ENCODE assay signal across 9 cellular contexts in genomic region chr21:41684381-41685245, GRCh38.
DNase-seq lines count a peak whose midpoint lies in the region; ATAC-seq and TF ChIP-seq lines count a peak whose summit lies in the region.
"Had no signal": no experiment of that assay in that cellular context is flagged by ENCODE, and none has a peak within 500 bp of the region (broad histone marks: within the 10 kb centered on the region; RNA-seq: fewer than 3 reads in every experiment).

No MANE protein-coding gene starts in this region.

- no peak overlapping the region for H3K14ac ChIP-seq in mesenchymal stem cell (ENCODE audit: low read length in 2 of 2)

- DNase-seq in Right ventricle myocardium inferior (ENCODE audit: missing footprints) (peak; percentile 51), Right ventricle myocardium superior (no peak), cardiac fibroblast (ENCODE audit: low read depth in 2 of 2) (peak; percentile 51 to 73), mesenchymal stem cell (peak; percentile 12), aorta (peak; percentile 29 to 70), NCI-H510A (lab: John Stamatoyannopoulos, UW) (no peak), esophagus muscularis mucosa (ENCODE audit: extremely low spot score) (no peak)
- DNase-seq in activated CD8-positive, alpha-beta T cell treated with anti-CD3 and anti-CD28 coated beads, Interleukin-2, amount 10 ng/mL, durations not matched to agents 7 days and 5 days = no peak
- DNase-seq: nephron progenitor cell had no signal

- no peak overlapping the region for H3K18ac ChIP-seq in mesenchymal stem cell (ENCODE audit: low read depth in 1 of 2, low read length in 2 of 2)

- no peak overlapping the region for H3K23ac ChIP-seq in mesenchymal stem cell (ENCODE audit: low read length in 2 of 2)

- H3K4me1 Mint-ChIP-seq in activated CD8-positive, alpha-beta T cell treated with anti-CD3 and anti-CD28 coated beads, Interleukin-2, amount 10 ng/mL, durations not matched to agents 7 days and 5 days (ENCODE audit: low read depth) = no peaks in the 10 kb centered on the region

- TF ChIP-seq EP300 in esophagus muscularis mucosa (IDR thresholded peaks at IDR 0.05) = no peak

- H3K4me2 ChIP-seq in mesenchymal stem cell (ENCODE audit: low read length, poor library complexity, severe bottlenecking) = peak overlapping the region; percentile 47

- H3K27ac Mint-ChIP-seq in activated CD8-positive, alpha-beta T cell treated with anti-CD3 and anti-CD28 coated beads, Interleukin-2, amount 10 ng/mL, durations not matched to agents 7 days and 5 days = no peak overlapping the region
- H3K27ac Mint-ChIP-seq: nephron progenitor cell had no signal

- H3K36me3 Mint-ChIP-seq in activated CD8-positive, alpha-beta T cell treated with anti-CD3 and anti-CD28 coated beads, Interleukin-2, amount 10 ng/mL, durations not matched to agents 7 days and 5 days (ENCODE audit: low read depth) = no peaks in the 10 kb centered on the region

- H2BK120ac ChIP-seq in mesenchymal stem cell (ENCODE audit: low read depth, low read length) = no peak overlapping the region

- ATAC-seq in Right ventricle myocardium inferior = no peak
- ATAC-seq in Right ventricle myocardium superior (ENCODE audit: poor library complexity) = no peak
- no peak for ATAC-seq in aorta (ENCODE audit: low FRiP score)
- no peak for ATAC-seq in activated CD8-positive, alpha-beta T cell treated with anti-CD3 and anti-CD28 coated beads, Interleukin-2, amount 10 ng/mL, durations not matched to agents 7 days and 5 days

- H3K4me1 ChIP-seq in mesenchymal stem cell (ENCODE audit: control insufficient read depth, insufficient read depth, low read depth, low read length) (peaks cover 13% of the 10 kb centered on the region), aorta (ENCODE audit: control insufficient read depth in 1 of 2, insufficient read depth in 2 of 2, low read length in 2 of 2) (no peaks in the 10 kb centered on the region), esophagus muscularis mucosa (no peaks in the 10 kb centered on the region)

- H3K4me3 ChIP-seq in cardiac fibroblast (replicated peaks in 1 of 2; ENCODE audit: low read depth in 2 of 2, low read length in 2 of 2) (no peak overlapping the region), mesenchymal stem cell (ENCODE audit: insufficient read depth in 1 of 2, low read depth in 1 of 2, low read length in 2 of 2) (peak overlapping the region in 1 of 2 experiments; percentile 47), aorta (ENCODE audit: low read length in 2 of 2) (no peak overlapping the region), esophagus muscularis mucosa (no peak overlapping the region)

- POLR2A ChIA-PET in activated CD8-positive, alpha-beta T cell treated with anti-CD3 and anti-CD28 coated beads, Interleukin-2, amount 10 ng/mL, durations not matched to agents 7 days and 5 days (lab: Charles Lee) = no interaction called here

- 57% methylated on average over 23 of the region's 26 CpGs for WGBS in mesenchymal stem cell
- 60 to 63% methylated on average over 26 of the region's 26 CpGs for WGBS in aorta, 2 donors
- WGBS in esophagus muscularis mucosa = 55% methylated on average over 26 of the region's 26 CpGs

- H2AK5ac ChIP-seq in mesenchymal stem cell (ENCODE audit: low read length, severe bottlenecking) = no peak overlapping the region

- peak overlapping the region; percentile 65 for H3K9ac ChIP-seq in mesenchymal stem cell (ENCODE audit: low read length)

- H2BK15ac ChIP-seq in mesenchymal stem cell (ENCODE audit: low read depth, poor library complexity, severe bottlenecking) = no peak overlapping the region

- no peak for TF ChIP-seq CTCF in cardiac fibroblast (IDR thresholded peaks at IDR 0.05; ENCODE audit: low read depth, low read length)
- no peak for TF ChIP-seq CTCF in esophagus muscularis mucosa (IDR thresholded peaks at IDR 0.05)

- no peaks in the 10 kb centered on the region for H3K9me3 Mint-ChIP-seq in activated CD8-positive, alpha-beta T cell treated with anti-CD3 and anti-CD28 coated beads, Interleukin-2, amount 10 ng/mL, durations not matched to agents 7 days and 5 days (ENCODE audit: insufficient read depth)

- H3K27me3 Mint-ChIP-seq in activated CD8-positive, alpha-beta T cell treated with anti-CD3 and anti-CD28 coated beads, Interleukin-2, amount 10 ng/mL, durations not matched to agents 7 days and 5 days (ENCODE audit: low read depth) = no peaks in the 10 kb centered on the region

- no peak for TF ChIP-seq POLR2A in esophagus muscularis mucosa (IDR thresholded peaks at IDR 0.05; ENCODE audit: low read depth)

- intact Hi-C loops in Right ventricle myocardium inferior (cut with DNase I) = no loop called here
- intact Hi-C loops in Right ventricle myocardium superior (cut with DNase I) = no loop called here
- intact Hi-C loops in aorta (cut with DNase I) = loop anchor here in 1 of 2 donors (5.0 kb wide), 1 partner anchor 43 kb away; no protein-coding TSS in a partner anchor
- intact Hi-C loops in esophagus muscularis mucosa (cut with DNase I) = no loop called here

- H3K36me3 ChIP-seq in mesenchymal stem cell (ENCODE audit: control insufficient read depth in 1 of 2, insufficient read depth in 2 of 2, low read depth in 1 of 2, low read length in 2 of 2) (no peaks in the 10 kb centered on the region), aorta (ENCODE audit: control insufficient read depth in 1 of 2, insufficient read depth in 2 of 2, low read length in 1 of 2) (no peaks in the 10 kb centered on the region), esophagus muscularis mucosa (no peaks in the 10 kb centered on the region)

- H3K79me1 ChIP-seq in mesenchymal stem cell (replicated peaks; ENCODE audit: low read length, poor library complexity, severe bottlenecking) = no peaks in the 10 kb centered on the region

- no peak overlapping the region for H4K8ac ChIP-seq in mesenchymal stem cell (ENCODE audit: low read length)

- H3K27me3 ChIP-seq in mesenchymal stem cell (ENCODE audit: control insufficient read depth in 1 of 2, insufficient read depth in 1 of 2, low read length in 2 of 2) = peaks cover 0 to 17% of the 10 kb centered on the region in 2 experiments
- H3K27me3 ChIP-seq in aorta (ENCODE audit: control insufficient read depth in 1 of 2, insufficient read depth in 2 of 2, low read length in 1 of 2) = no peaks in the 10 kb centered on the region
- peaks cover 0 to 53% (median 0%) of the 10 kb centered on the region in 4 donors for H3K27me3 ChIP-seq in esophagus muscularis mucosa

- CTCF ChIA-PET in activated CD8-positive, alpha-beta T cell treated with anti-CD3 and anti-CD28 coated beads, Interleukin-2, amount 10 ng/mL, durations not matched to agents 7 days and 5 days (lab: Charles Lee) = no interaction called here

- no peak overlapping the region for H3K4ac ChIP-seq in mesenchymal stem cell (ENCODE audit: low read depth in 1 of 2, low read length in 2 of 2)

- peak overlapping the region; percentile 6 for H2AFZ ChIP-seq in mesenchymal stem cell (ENCODE audit: low read depth, low read length)

- no peak overlapping the region for H2BK5ac ChIP-seq in mesenchymal stem cell (ENCODE audit: low read depth, low read length, poor library complexity, severe bottlenecking)

- no peak overlapping the region for H4K91ac ChIP-seq in mesenchymal stem cell (ENCODE audit: low read length)

- H3K27ac ChIP-seq in mesenchymal stem cell (ENCODE audit: low read length, poor library complexity, severe bottlenecking) (no peak overlapping the region), aorta (ENCODE audit: low read depth in 1 of 2, low read length in 2 of 2) (no peak overlapping the region), esophagus muscularis mucosa (replicated peaks in 1 of 4) (no peak overlapping the region)

- H3K9me3 ChIP-seq in mesenchymal stem cell (ENCODE audit: control insufficient read depth, low read length) = no peaks in the 10 kb centered on the region
- H3K9me3 ChIP-seq in aorta (ENCODE audit: control insufficient read depth, low read length) = no peaks in the 10 kb centered on the region
- H3K9me3 ChIP-seq in esophagus muscularis mucosa = no peaks in the 10 kb centered on the region

- no peak overlapping the region for H2BK12ac ChIP-seq in mesenchymal stem cell (ENCODE audit: low read length in 2 of 2)

- H3K4me3 Mint-ChIP-seq in activated CD8-positive, alpha-beta T cell treated with anti-CD3 and anti-CD28 coated beads, Interleukin-2, amount 10 ng/mL, durations not matched to agents 7 days and 5 days = no peak overlapping the region
- H3K4me3 Mint-ChIP-seq: nephron progenitor cell had no signal

Comparison
In these comparisons a context has a peak if more than half of its experiments do, and no peak if none do; other contexts are left out.
1. DNase-seq: peak in Right ventricle myocardium inferior (single experiment), cardiac fibroblast (2 of 2), mesenchymal stem cell (single experiment) and aorta (2 of 2); none in Right ventricle myocardium superior (single experiment), NCI-H510A (single experiment), activated CD8-positive, alpha-beta T cell treated with anti-CD3 and anti-CD28 coated beads, Interleukin-2, amount 10 ng/mL, durations not matched to agents 7 days and 5 days (single experiment) and esophagus muscularis mucosa (single experiment).